Comparison of ENCODE assay signal across 25 cellular contexts in the genomic region with DNA sequence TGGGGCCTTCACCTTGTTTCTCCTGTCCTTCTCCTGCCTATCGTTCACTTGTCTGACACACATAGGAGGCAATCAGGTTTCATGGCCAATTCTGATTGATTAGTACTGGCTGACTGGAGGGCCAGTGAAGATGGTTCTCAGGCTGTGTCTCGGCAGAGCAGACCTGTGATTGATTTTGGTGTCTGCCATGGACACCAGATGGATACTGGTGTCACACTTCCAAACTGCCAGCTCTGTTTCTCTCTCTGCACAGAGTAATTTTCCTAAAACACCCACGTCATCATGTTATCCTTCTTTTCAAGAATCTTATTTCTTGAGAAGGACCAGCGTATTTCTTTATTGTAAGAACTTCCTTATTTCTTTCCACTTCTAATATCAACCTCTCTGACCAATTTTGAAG.
"Had no signal": no experiment of that assay in that cellular context is flagged by ENCODE, and none has a peak within 500 bp of the region (broad histone marks: within the 10 kb centered on the region; RNA-seq: fewer than 3 reads in every experiment).

No MANE protein-coding gene starts in this region.

- H3K4me3 Mint-ChIP-seq: activated naive CD4-positive, alpha-beta T cell treated with anti-CD3 and anti-CD28 coated beads, Interleukin-2, amount 10 ng/mL, durations not matched to agents 7 days and 5 days; effector memory CD8-positive, alpha-beta T cell; neural crest cell; T-helper 1 cell treated with Interleukin-12 subunit alpha and Interleukin-12 subunit beta and Interleukin-4 antibody, amounts not matched to agents 30 μg/mL and 1 μg/mL, for 36 hours had no signal

- H3K9me3 ChIP-seq: right atrium auricular region, transverse colon, vagina had no signal

- DNase-seq: activated CD4-positive, alpha-beta T cell treated with anti-CD3 and anti-CD28 coated beads, Interleukin-2, amount 50 U/mL, for 4 hours; activated CD4-positive, CD25-positive, alpha-beta regulatory T cell treated with anti-CD3 and anti-CD28 coated beads, Interleukin-2, amount 50 U/mL, for 72 hours; activated naive CD4-positive, alpha-beta T cell treated with anti-CD3 and anti-CD28 coated beads, Interleukin-2, amount 10 ng/mL, durations not matched to agents 7 days and 5 days; activated T-cell treated with anti-CD3 and anti-CD28 coated beads for 4 hours; dermis blood vessel endothelial cell; effector memory CD8-positive, alpha-beta T cell; foreskin fibroblast; hippocampal formation; islet precursor cell; left colon; stimulated activated CD4-positive, alpha-beta T cell treated with anti-CD3 and anti-CD28 coated beads, Interleukin-12 subunit alpha, Interleukin-12 subunit beta, amount 100 ng/mL, for 4 hours; stimulated activated CD4-positive, alpha-beta T cell treated with anti-CD3 and anti-CD28 coated beads, Interleukin-1b, Interleukin-23, amount 100 ng/mL, for 48 hours; stimulated activated CD8-positive, alpha-beta memory T cell treated with anti-CD3 and anti-CD28 coated beads, Interleukin-4, amount 100 ng/mL, for 48 hours; stimulated activated naive CD8-positive, alpha-beta T cell treated with anti-CD3 and anti-CD28 coated beads, Interleukin-15, Interleukin-2, amounts not matched to agents 100 U/mL and 50 U/mL, for 24 hours; transverse colon had no signal

- H3K4me3 ChIP-seq: lung, right atrium auricular region, transverse colon, vagina had no signal

- H3K4me1 ChIP-seq: transverse colon, vagina had no signal

- ATAC-seq: effector memory CD8-positive, alpha-beta T cell; left colon; stimulated activated naive CD8-positive, alpha-beta T cell treated with anti-CD3 and anti-CD28 coated beads, Interleukin-15, Interleukin-2, amounts not matched to agents 100 U/mL and 50 U/mL, for 24 hours had no signal

- H3K27ac Mint-ChIP-seq: activated naive CD4-positive, alpha-beta T cell treated with anti-CD3 and anti-CD28 coated beads, Interleukin-2, amount 10 ng/mL, durations not matched to agents 7 days and 5 days; activated T-helper 2 cell treated with anti-CD3 and anti-CD28 coated beads, Interferon-gamma antibody, Interleukin-2, Interleukin-4, amounts not matched to agents 10 μg/mL and 5 μg/mL and 100 μg/mL, durations not matched to agents 14 hours and 24 hours and 36 hours; progenitor cell of endocrine pancreas; T-helper 1 cell treated with Interleukin-12 subunit alpha and Interleukin-12 subunit beta and Interleukin-4 antibody, amounts not matched to agents 30 μg/mL and 1 μg/mL, for 36 hours had no signal

- H3K9me3 Mint-ChIP-seq: activated naive CD4-positive, alpha-beta T cell treated with anti-CD3 and anti-CD28 coated beads, Interleukin-2, amount 10 ng/mL, durations not matched to agents 7 days and 5 days; activated T-helper 2 cell treated with anti-CD3 and anti-CD28 coated beads, Interferon-gamma antibody, Interleukin-2, Interleukin-4, amounts not matched to agents 10 μg/mL and 5 μg/mL and 100 μg/mL, durations not matched to agents 14 hours and 24 hours and 36 hours; effector memory CD8-positive, alpha-beta T cell; neural crest cell; T-helper 1 cell treated with Interleukin-12 subunit alpha and Interleukin-12 subunit beta and Interleukin-4 antibody, amounts not matched to agents 30 μg/mL and 1 μg/mL, for 36 hours had no signal

- H3K36me3 ChIP-seq: right atrium auricular region, transverse colon, vagina had no signal

- H3K27me3 ChIP-seq: right atrium auricular region, transverse colon, vagina had no signal

- H3K36me3 Mint-ChIP-seq: activated naive CD4-positive, alpha-beta T cell treated with anti-CD3 and anti-CD28 coated beads, Interleukin-2, amount 10 ng/mL, durations not matched to agents 7 days and 5 days had no signal

- H3K27me3 Mint-ChIP-seq: effector memory CD8-positive, alpha-beta T cell; progenitor cell of endocrine pancreas had no signal

- FAIRE-seq: astrocyte, bronchial epithelial cell had no signal

- H3K27ac ChIP-seq: right atrium auricular region, transverse colon, vagina, VCaP had no signal
